In genomic region chr12:65659681-65660080, GRCh38 we compare ENCODE assay signal across 1 cellular context.
TF ChIP-seq lines count a peak whose summit lies in the region.

No MANE protein-coding gene starts in this region.

TF ChIP-seq in K562, 482 proteins besides CTCF, POLR2A, EP300 and RAD21 (continued from another document):
- no peak for TF ChIP-seq ZFP36 (IDR thresholded peaks at IDR 0.05; ENCODE audit: low read depth, low read length, partially characterized antibody)
- TF ChIP-seq EP400 (IDR thresholded peaks at IDR 0.05), result no peak
- TF ChIP-seq SNIP1 (IDR thresholded peaks at IDR 0.05; ENCODE audit: low read depth), result no peak
- no peak for TF ChIP-seq PML (IDR thresholded peaks at IDR 0.05; ENCODE audit: low read length)
- no peak for TF ChIP-seq HNRNPUL1 (IDR thresholded peaks at IDR 0.05; ENCODE audit: low read length)
- no peak for TF ChIP-seq PRMT5 (CRISPR knock-in tag; IDR thresholded peaks at IDR 0.05)
- TF ChIP-seq, protein P1, sequence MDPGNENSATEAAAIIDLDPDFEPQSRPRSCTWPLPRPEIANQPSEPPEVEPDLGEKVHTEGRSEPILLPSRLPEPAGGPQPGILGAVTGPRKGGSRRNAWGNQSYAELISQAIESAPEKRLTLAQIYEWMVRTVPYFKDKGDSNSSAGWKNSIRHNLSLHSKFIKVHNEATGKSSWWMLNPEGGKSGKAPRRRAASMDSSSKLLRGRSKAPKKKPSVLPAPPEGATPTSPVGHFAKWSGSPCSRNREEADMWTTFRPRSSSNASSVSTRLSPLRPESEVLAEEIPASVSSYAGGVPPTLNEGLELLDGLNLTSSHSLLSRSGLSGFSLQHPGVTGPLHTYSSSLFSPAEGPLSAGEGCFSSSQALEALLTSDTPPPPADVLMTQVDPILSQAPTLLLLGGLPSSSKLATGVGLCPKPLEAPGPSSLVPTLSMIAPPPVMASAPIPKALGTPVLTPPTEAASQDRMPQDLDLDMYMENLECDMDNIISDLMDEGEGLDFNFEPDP (CRISPR knock-in tag; IDR thresholded peaks at IDR 0.05), result no peak
- no peak for TF ChIP-seq SMARCC2 (IDR thresholded peaks at IDR 0.05; ENCODE audit: low read depth)
- TF ChIP-seq ZNF124 (CRISPR knock-in tag; IDR thresholded peaks at IDR 0.05), result no peak
- TF ChIP-seq, protein P2, sequence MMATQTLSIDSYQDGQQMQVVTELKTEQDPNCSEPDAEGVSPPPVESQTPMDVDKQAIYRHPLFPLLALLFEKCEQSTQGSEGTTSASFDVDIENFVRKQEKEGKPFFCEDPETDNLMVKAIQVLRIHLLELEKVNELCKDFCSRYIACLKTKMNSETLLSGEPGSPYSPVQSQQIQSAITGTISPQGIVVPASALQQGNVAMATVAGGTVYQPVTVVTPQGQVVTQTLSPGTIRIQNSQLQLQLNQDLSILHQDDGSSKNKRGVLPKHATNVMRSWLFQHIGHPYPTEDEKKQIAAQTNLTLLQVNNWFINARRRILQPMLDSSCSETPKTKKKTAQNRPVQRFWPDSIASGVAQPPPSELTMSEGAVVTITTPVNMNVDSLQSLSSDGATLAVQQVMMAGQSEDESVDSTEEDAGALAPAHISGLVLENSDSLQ (IDR thresholded peaks at IDR 0.05), result peak; percentile 16; the same call in 1 of the 2 replicates
- TF ChIP-seq ZNF311 (CRISPR knock-in tag; IDR thresholded peaks at IDR 0.05), result no peak
- no peak for TF ChIP-seq CCAR2 (IDR thresholded peaks at IDR 0.05; ENCODE audit: low read depth, low read length)
- TF ChIP-seq FOSL1 (tag; conservative IDR thresholded peaks at IDR 0.05), result 0 out of 2 replicates have a peak, but pooled peaks have one; percentile 35
- TF ChIP-seq ZNF584 (CRISPR knock-in tag; IDR thresholded peaks at IDR 0.05; ENCODE audit: low read depth), result no peak
- TF ChIP-seq, protein P3, sequence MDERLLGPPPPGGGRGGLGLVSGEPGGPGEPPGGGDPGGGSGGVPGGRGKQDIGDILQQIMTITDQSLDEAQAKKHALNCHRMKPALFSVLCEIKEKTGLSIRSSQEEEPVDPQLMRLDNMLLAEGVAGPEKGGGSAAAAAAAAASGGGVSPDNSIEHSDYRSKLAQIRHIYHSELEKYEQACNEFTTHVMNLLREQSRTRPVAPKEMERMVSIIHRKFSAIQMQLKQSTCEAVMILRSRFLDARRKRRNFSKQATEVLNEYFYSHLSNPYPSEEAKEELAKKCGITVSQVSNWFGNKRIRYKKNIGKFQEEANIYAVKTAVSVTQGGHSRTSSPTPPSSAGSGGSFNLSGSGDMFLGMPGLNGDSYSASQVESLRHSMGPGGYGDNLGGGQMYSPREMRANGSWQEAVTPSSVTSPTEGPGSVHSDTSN (CRISPR knock-in tag; IDR thresholded peaks at IDR 0.05; ENCODE audit: low read depth), result no peak
- TF ChIP-seq, protein P3 (tag; conservative IDR thresholded peaks at IDR 0.05; ENCODE audit: low read depth), result no peak
- TF ChIP-seq ZKSCAN1 (IDR thresholded peaks at IDR 0.05; ENCODE audit: low read depth, low read length), result no peak
- no peak for TF ChIP-seq GABPB1 (CRISPR knock-in tag; IDR thresholded peaks at IDR 0.05)
- no peak for TF ChIP-seq ZNF592 (IDR thresholded peaks at IDR 0.05)
- TF ChIP-seq JUN (IDR thresholded peaks at IDR 0.05; ENCODE audit: borderline replicate concordance, low read depth, low read length), result no peak
- no peak for TF ChIP-seq JUN (CRISPR knock-in tag; IDR thresholded peaks at IDR 0.05; ENCODE audit: borderline replicate concordance)
- TF ChIP-seq BRF1 (IDR thresholded peaks at IDR 0.05; ENCODE audit: borderline replicate concordance, extremely low read depth, insufficient read length), result no peak
- TF ChIP-seq ZNF444 (CRISPR knock-in tag; IDR thresholded peaks at IDR 0.05), result no peak
- no peak for TF ChIP-seq ZNF431 (CRISPR knock-in tag; IDR thresholded peaks at IDR 0.05)
- TF ChIP-seq MYC (IDR thresholded peaks at IDR 0.05; ENCODE audit: low read depth, low read length), result no peak
- no peak for TF ChIP-seq MYC (CRISPR knock-in tag; IDR thresholded peaks at IDR 0.05; ENCODE audit: borderline replicate concordance, low read depth)
- TF ChIP-seq CHD4 (IDR thresholded peaks at IDR 0.05; ENCODE audit: insufficient read depth, insufficient replicate concordance, low read depth, low read length, poor library complexity, severe bottlenecking), result no peak
- no peak for TF ChIP-seq KLF6 (CRISPR knock-in tag; IDR thresholded peaks at IDR 0.05; ENCODE audit: borderline replicate concordance)
- TF ChIP-seq, protein P4, sequence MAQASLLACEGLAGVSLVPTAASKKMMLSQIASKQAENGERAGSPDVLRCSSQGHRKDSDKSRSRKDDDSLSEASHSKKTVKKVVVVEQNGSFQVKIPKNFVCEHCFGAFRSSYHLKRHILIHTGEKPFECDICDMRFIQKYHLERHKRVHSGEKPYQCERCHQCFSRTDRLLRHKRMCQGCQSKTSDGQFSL (CRISPR knock-in tag; IDR thresholded peaks at IDR 0.05), result no peak
- TF ChIP-seq, protein P4 (tag; IDR thresholded peaks at IDR 0.05), result no peak
- no peak for TF ChIP-seq TEAD2 (tag; IDR thresholded peaks at IDR 0.05)
- no peak for TF ChIP-seq ZNF407 (IDR thresholded peaks at IDR 0.05; ENCODE audit: low read depth)
- TF ChIP-seq CTBP1 (IDR thresholded peaks at IDR 0.05; ENCODE audit: borderline replicate concordance), result peak; percentile 24; the same call in 1 of the 2 replicates
- TF ChIP-seq ZNF766 (CRISPR knock-in tag; conservative IDR thresholded peaks at IDR 0.05), result no peak
- no peak for TF ChIP-seq ARNT (IDR thresholded peaks at IDR 0.05)
- peak; percentile 32; the same call in 1 of the 2 replicates for TF ChIP-seq DPF2 (IDR thresholded peaks at IDR 0.05)
